In the genomic region with DNA sequence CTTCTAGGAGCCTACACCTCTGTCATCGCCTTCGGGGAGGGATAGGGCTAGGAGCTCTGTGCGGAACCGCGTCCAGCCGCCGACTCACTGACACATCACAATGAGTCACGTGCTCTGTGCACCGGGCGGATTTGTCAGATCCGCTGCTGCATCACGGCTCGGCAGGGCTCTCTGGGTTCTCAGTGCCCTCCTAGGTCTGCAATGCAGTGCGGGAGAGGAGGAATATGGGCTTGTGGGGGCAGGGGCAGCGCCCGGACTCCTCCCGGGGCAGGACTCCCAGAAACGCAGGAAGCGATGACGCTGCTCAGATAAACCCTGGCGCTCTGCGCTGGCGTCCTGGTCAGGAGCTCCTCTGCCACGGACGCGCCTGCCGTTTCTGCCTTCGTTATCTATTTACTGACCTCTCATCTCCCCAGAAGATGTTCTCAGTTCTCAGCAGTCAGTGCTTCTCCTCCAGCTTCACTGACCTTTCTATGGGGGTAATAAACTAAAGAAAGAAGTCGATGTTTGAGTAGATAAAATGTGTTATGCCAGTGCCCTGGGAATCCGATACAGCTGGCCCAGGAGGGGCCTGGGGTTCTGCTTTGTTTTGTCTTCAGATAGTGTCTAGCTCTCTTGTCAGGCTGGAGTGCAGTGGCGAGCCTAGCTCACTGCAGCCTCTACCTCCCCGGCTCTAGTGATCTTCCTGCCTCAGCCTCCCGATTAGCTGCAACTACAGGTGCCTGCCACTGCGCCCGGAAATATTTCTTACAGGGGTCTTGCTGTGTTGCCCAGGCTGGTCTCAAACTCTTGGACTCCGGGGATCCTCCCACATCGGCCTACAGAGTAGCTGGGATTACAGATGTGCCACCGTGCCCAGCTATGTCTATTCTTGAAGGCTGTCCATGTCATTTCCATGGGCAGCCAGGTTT, we compare ENCODE assay signal across 8 cellular contexts. TPM values are rescaled to one million over a fixed set of nuclear protein-coding genes. Genes with fewer than 3 reads are reported as not detected.
A peak's percentile ranks its signal among the peaks of the same experiment; 100 is the strongest.
DNase-seq lines count a peak whose midpoint lies in the region; ATAC-seq and TF ChIP-seq lines count a peak whose summit lies in the region.

No MANE protein-coding gene starts in this region.

- POLR2A ChIA-PET in CD8-positive, alpha-beta T cell (lab: Charles Lee) = interaction anchor here (0.6 to 2.2 kb wide), 11 partner anchors 8 to 726 kb away, joined by 3 to 10 read pairs (median 4); no protein-coding TSS in a partner anchor

- peak overlapping the region; percentile 97 for H3K27ac Mint-ChIP-seq in CD8-positive, alpha-beta T cell
- peak overlapping the region; percentile 96 for H3K27ac Mint-ChIP-seq in activated CD8-positive, alpha-beta memory T cell treated with anti-CD3 and anti-CD28 coated beads, Interleukin-2, amount 10 ng/mL, durations not matched to agents 7 days and 5 days
- peak overlapping the region; percentile 97 for H3K27ac Mint-ChIP-seq in endothelial cell (ENCODE audit: unreplicated experiment)

- intact Hi-C loops in CD8-positive, alpha-beta T cell (cut with DNase I, micrococcal nuclease) = loop anchor here (1.0 to 5.0 kb wide), 6 partner anchors 22 to 535 kb away; partner anchors contain the start of genes ITGB1 (in 2 of the 2) and CCDC7 (in 1 of the 2)

- H3K27ac ChIP-seq in CD8-positive, alpha-beta T cell (ENCODE audit: low read depth, low read length) = peak overlapping the region; percentile 68

- DNase-seq in CD8-positive, alpha-beta T cell = peak; percentile 61 to 88 (median 84)
- DNase-seq in HPDE6-E6E7 (ENCODE audit: extremely low spot score) = peak; percentile 52
- DNase-seq in NOMO-1 treated with DMSO at 0.1 percent for 48 hours (lab: John Stamatoyannopoulos, UW; ENCODE audit: unreplicated experiment) = peak; percentile 88
- peak; percentile 91 for DNase-seq in activated CD8-positive, alpha-beta memory T cell treated with anti-CD3 and anti-CD28 coated beads, Interleukin-2, amount 10 ng/mL, durations not matched to agents 7 days and 5 days
- peak; percentile 68 for DNase-seq in endothelial cell (ENCODE audit: low spot score)
- peak; percentile 78 for DNase-seq in midbrain (lab: John Stamatoyannopoulos, UW)
- peak; percentile 74 to 82 for DNase-seq in stimulated activated CD8-positive, alpha-beta memory T cell treated with anti-CD3 and anti-CD28 coated beads, Interleukin-15, amount 100 ng/mL, for 48 hours (ENCODE audit: low read depth in 2 of 2)

- TF ChIP-seq CTCF in CD8-positive, alpha-beta T cell (IDR thresholded peaks at IDR 0.05) = no peak
- no peak for TF ChIP-seq CTCF in endothelial cell (IDR thresholded peaks at IDR 0.05; ENCODE audit: unreplicated experiment)

- no peaks in the 10 kb centered on the region for H3K36me3 ChIP-seq in CD8-positive, alpha-beta T cell (ENCODE audit: insufficient read depth, low read length)

- peaks cover 34% of the 10 kb centered on the region for H3K4me1 Mint-ChIP-seq in CD8-positive, alpha-beta T cell (ENCODE audit: low read depth)
- peaks cover 44% of the 10 kb centered on the region for H3K4me1 Mint-ChIP-seq in activated CD8-positive, alpha-beta memory T cell treated with anti-CD3 and anti-CD28 coated beads, Interleukin-2, amount 10 ng/mL, durations not matched to agents 7 days and 5 days
- peaks cover 38% of the 10 kb centered on the region for H3K4me1 Mint-ChIP-seq in endothelial cell (ENCODE audit: unreplicated experiment)

- H3K36me3 Mint-ChIP-seq in CD8-positive, alpha-beta T cell = peaks cover 2% of the 10 kb centered on the region
- H3K36me3 Mint-ChIP-seq in activated CD8-positive, alpha-beta memory T cell treated with anti-CD3 and anti-CD28 coated beads, Interleukin-2, amount 10 ng/mL, durations not matched to agents 7 days and 5 days = no peaks in the 10 kb centered on the region
- no peaks in the 10 kb centered on the region for H3K36me3 Mint-ChIP-seq in endothelial cell (ENCODE audit: low read depth, unreplicated experiment)

- H3K4me1 ChIP-seq in CD8-positive, alpha-beta T cell (ENCODE audit: insufficient read depth, low read length) = peaks cover 25% of the 10 kb centered on the region

- H3K4me3 ChIP-seq in CD8-positive, alpha-beta T cell (ENCODE audit: low read depth, low read length) = peak overlapping the region; percentile 52

- H3K9me3 ChIP-seq in CD8-positive, alpha-beta T cell (ENCODE audit: low read length) = no peaks in the 10 kb centered on the region

- CTCF ChIA-PET in CD8-positive, alpha-beta T cell (lab: Charles Lee) = interaction anchor here (0.7 to 2.5 kb wide), 6 partner anchors 18 to 38 kb away, joined by 3 to 12 read pairs (median 4); no protein-coding TSS in a partner anchor
- CTCF ChIA-PET in activated CD8-positive, alpha-beta memory T cell treated with anti-CD3 and anti-CD28 coated beads, Interleukin-2, amount 10 ng/mL, durations not matched to agents 7 days and 5 days (lab: Charles Lee) = interaction anchor here (0.8 to 1.9 kb wide), 9 partner anchors 10 to 535 kb away, joined by 3 to 6 read pairs (median 3); partner anchors contain the start of gene CCDC7

- ATAC-seq in CD8-positive, alpha-beta T cell = peak; percentile 90
- ATAC-seq in GM19467 (IDR thresholded peaks at IDR 0.05; ENCODE audit: unreplicated experiment) = peak; percentile 94
- ATAC-seq in activated CD8-positive, alpha-beta memory T cell treated with anti-CD3 and anti-CD28 coated beads, Interleukin-2, amount 10 ng/mL, durations not matched to agents 7 days and 5 days = peak; percentile 97

- no peaks in the 10 kb centered on the region for H3K27me3 ChIP-seq in CD8-positive, alpha-beta T cell (ENCODE audit: insufficient read depth, low read length)

- peak overlapping the region; percentile 96 for H3K4me3 Mint-ChIP-seq in CD8-positive, alpha-beta T cell
- H3K4me3 Mint-ChIP-seq in activated CD8-positive, alpha-beta memory T cell treated with anti-CD3 and anti-CD28 coated beads, Interleukin-2, amount 10 ng/mL, durations not matched to agents 7 days and 5 days = peak overlapping the region; percentile 90
- peak overlapping the region; percentile 85 for H3K4me3 Mint-ChIP-seq in endothelial cell (ENCODE audit: unreplicated experiment)

- no peaks in the 10 kb centered on the region for H3K27me3 Mint-ChIP-seq in CD8-positive, alpha-beta T cell (ENCODE audit: low read depth)
- no peaks in the 10 kb centered on the region for H3K27me3 Mint-ChIP-seq in activated CD8-positive, alpha-beta memory T cell treated with anti-CD3 and anti-CD28 coated beads, Interleukin-2, amount 10 ng/mL, durations not matched to agents 7 days and 5 days
- H3K27me3 Mint-ChIP-seq in endothelial cell (ENCODE audit: unreplicated experiment) = peaks cover 2% of the 10 kb centered on the region

- no peaks in the 10 kb centered on the region for H3K9me3 Mint-ChIP-seq in CD8-positive, alpha-beta T cell
- H3K9me3 Mint-ChIP-seq in activated CD8-positive, alpha-beta memory T cell treated with anti-CD3 and anti-CD28 coated beads, Interleukin-2, amount 10 ng/mL, durations not matched to agents 7 days and 5 days (ENCODE audit: low read depth) = no peaks in the 10 kb centered on the region
- H3K9me3 Mint-ChIP-seq in endothelial cell (ENCODE audit: unreplicated experiment) = no peaks in the 10 kb centered on the region

RNA-seq across cellular contexts. Expression of gene ITGB1, which starts 22.8 kb away (rescaled TPM):
- 10 to 100 TPM; 34.2 to 34.5 TPM for total RNA-seq in CD8-positive, alpha-beta T cell
- 10 to 100 TPM; 54.2 to 59.9 TPM for total RNA-seq in activated CD8-positive, alpha-beta memory T cell treated with anti-CD3 and anti-CD28 coated beads, Interleukin-2, amount 10 ng/mL, durations not matched to agents 7 days and 5 days
- 504 TPM for total RNA-seq in endothelial cell (ENCODE audit: unreplicated experiment)

Comparison
In these comparisons a context has a peak if more than half of its experiments do, and no peak if none do; other contexts are left out.
1. Peak in every context shown above with its lines: DNase-seq, ATAC-seq, H3K4me3 ChIP-seq and H3K27ac ChIP-seq.